Comparison of ENCODE assay signal across 24 cellular contexts in genomic region chr9:75914002-75914401, GRCh38.
"Had no signal": no experiment of that assay in that cellular context is flagged by ENCODE, and none has a peak within 500 bp of the region (broad histone marks: within the 10 kb centered on the region; RNA-seq: fewer than 3 reads in every experiment).

No MANE protein-coding gene starts in this region.

- H3K27ac ChIP-seq: colonic mucosa, epithelial cell of prostate, gastrocnemius medialis, lower lobe of right lung, ovary, sigmoid colon, spleen, testis, tibial artery had no signal

- ATAC-seq: esophagus mucosa; gastrocnemius medialis; left colon; left ventricle myocardium superior; lower lobe of right lung; naive thymus-derived CD8-positive, alpha-beta T cell; right cardiac atrium; stimulated activated memory B cell treated with anti-CD40 and anti-IgM and Interleukin-4, amounts not matched to agents 10 μg/mL and 1 μg/mL and 100 μg/mL, for 72 hours; stimulated activated naive CD8-positive, alpha-beta T cell treated with anti-CD3 and anti-CD28 coated beads, Interleukin-15, Interleukin-2, amounts not matched to agents 100 U/mL and 50 U/mL, for 24 hours had no signal

- H3K27me3 ChIP-seq: colonic mucosa, gastrocnemius medialis, ovary, sigmoid colon, spleen, testis, tibial artery had no signal

- FAIRE-seq: kidney had no signal

- H3K4me3 ChIP-seq: colonic mucosa, gastrocnemius medialis, lower lobe of right lung, ovary, sigmoid colon, spleen, testis, tibial artery had no signal

- H3K36me3 ChIP-seq: colonic mucosa, gastrocnemius medialis, lower lobe of right lung, ovary, sigmoid colon, spleen, tibial artery had no signal

- DNase-seq: colonic mucosa; effector CD8-positive, alpha-beta T cell; endodermal cell; foreskin fibroblast; gastrocnemius medialis; head of caudate nucleus; kidney; left colon; left ventricle myocardium superior; lower lobe of right lung; naive thymus-derived CD8-positive, alpha-beta T cell; occipital lobe; ovary; right cardiac atrium; sigmoid colon; spleen; stimulated activated CD4-positive, alpha-beta T cell treated with anti-CD3 and anti-CD28 coated beads, Interleukin-4, amount 100 ng/mL, for 4 hours; stimulated activated naive CD8-positive, alpha-beta T cell treated with anti-CD3 and anti-CD28 coated beads, Interleukin-15, Interleukin-2, amounts not matched to agents 100 U/mL and 50 U/mL, for 24 hours; substantia nigra; testis; tibial artery had no signal

- H3K4me1 ChIP-seq: colonic mucosa, gastrocnemius medialis, lower lobe of right lung, spleen, tibial artery had no signal

- H3K9me3 ChIP-seq: colonic mucosa, gastrocnemius medialis, lower lobe of right lung, ovary, sigmoid colon, spleen, testis, tibial artery had no signal
